In genomic region chr14:93073833-93074769, GRCh38 we compare ENCODE assay signal across 10 cellular contexts. TPM values are rescaled to one million over a fixed set of nuclear protein-coding genes. Genes with fewer than 3 reads are reported as not detected.
DNase-seq lines count a peak whose midpoint lies in the region; ATAC-seq, FAIRE-seq and TF ChIP-seq lines count a peak whose summit lies in the region.
"Had no signal": no experiment of that assay in that cellular context is flagged by ENCODE, and none has a peak within 500 bp of the region (broad histone marks: within the 10 kb centered on the region; RNA-seq: fewer than 3 reads in every experiment).

No MANE protein-coding gene starts in this region.

- peak; percentile 30 to 39 for ATAC-seq in activated T-cell treated with anti-CD3 and anti-CD28 coated beads, Interleukin-2, amount 50 U/mL, for 72 hours (replicated peaks in 1 of 2)

- peaks cover 51% of the 10 kb centered on the region for H3K4me1 Mint-ChIP-seq in activated T-cell treated with anti-CD3 and anti-CD28 coated beads, Interleukin-2, amount 50 U/mL, for 72 hours (ENCODE audit: low read depth)
- H3K4me1 Mint-ChIP-seq in activated naive CD8-positive, alpha-beta T cell (ENCODE audit: low read depth): peaks cover 76% of the 10 kb centered on the region

- no peaks in the 10 kb centered on the region for H3K36me3 Mint-ChIP-seq in activated T-cell treated with anti-CD3 and anti-CD28 coated beads, Interleukin-2, amount 50 U/mL, for 72 hours (ENCODE audit: insufficient read depth in 2 of 2)
- H3K36me3 Mint-ChIP-seq in activated naive CD8-positive, alpha-beta T cell: no peaks in the 10 kb centered on the region

- H3K27me3 Mint-ChIP-seq in activated T-cell treated with anti-CD3 and anti-CD28 coated beads, Interleukin-2, amount 50 U/mL, for 72 hours (ENCODE audit: low read depth): no peaks in the 10 kb centered on the region
- no peaks in the 10 kb centered on the region for H3K27me3 Mint-ChIP-seq in activated naive CD8-positive, alpha-beta T cell

- H3K36me3 ChIP-seq in vagina: no peaks in the 10 kb centered on the region

- FAIRE-seq in D721Med (lab: Jason Lieb, UNC): no peak

- no peak for TF ChIP-seq CTCF in vagina (IDR thresholded peaks at IDR 0.05)
- TF ChIP-seq CTCF in D721Med (IDR thresholded peaks at IDR 0.05; ENCODE audit: insufficient read depth, missing control alignments): no peak

- H3K9me3 ChIP-seq in vagina: no peaks in the 10 kb centered on the region

- H3K27ac Mint-ChIP-seq in activated T-cell treated with anti-CD3 and anti-CD28 coated beads, Interleukin-2, amount 50 U/mL, for 72 hours: peak overlapping the region; percentile 63
- H3K27ac Mint-ChIP-seq in activated naive CD8-positive, alpha-beta T cell: peak overlapping the region; percentile 77

- H3K27ac ChIP-seq in vagina: peak overlapping the region; percentile 80
- H3K27ac ChIP-seq: C4-2B, parathyroid adenoma had no signal

- peaks cover 61% of the 10 kb centered on the region for H3K4me1 ChIP-seq in vagina
- H3K4me1 ChIP-seq: parathyroid adenoma had no signal

- H3K4me3 ChIP-seq in vagina: peak overlapping the region in 1 of 2 donors; percentile 19

- DNase-seq in activated T-cell treated with anti-CD3 and anti-CD28 coated beads, Interleukin-2, amount 50 U/mL, for 72 hours: no peak
- no peak for DNase-seq in activated T-cell treated with anti-CD3 and anti-CD28 coated beads, Interleukin-2, amount 50 U/mL, for 48 hours
- DNase-seq in iris pigment epithelial cell (ENCODE audit: low read depth) (peak; percentile 68), vagina (ENCODE audit: extremely low spot score in 2 of 2) (no peak), NCI-H2029 (lab: John Stamatoyannopoulos, UW) (no peak), occipital lobe (lab: John Stamatoyannopoulos, UW) (no peak), D721Med (ENCODE audit: insufficient read length, low spot score) (no peak)

- H3K9me3 Mint-ChIP-seq in activated T-cell treated with anti-CD3 and anti-CD28 coated beads, Interleukin-2, amount 50 U/mL, for 72 hours: no peaks in the 10 kb centered on the region
- no peaks in the 10 kb centered on the region for H3K9me3 Mint-ChIP-seq in activated naive CD8-positive, alpha-beta T cell (ENCODE audit: low read depth)

- no peak for TF ChIP-seq POLR2A in vagina (IDR thresholded peaks at IDR 0.05)

- intact Hi-C loops in vagina (cut with DNase I): no loop called here

- no peaks in the 10 kb centered on the region for H3K27me3 ChIP-seq in vagina

- H3K4me3 Mint-ChIP-seq in activated T-cell treated with anti-CD3 and anti-CD28 coated beads, Interleukin-2, amount 50 U/mL, for 72 hours: peak overlapping the region; percentile 62
- H3K4me3 Mint-ChIP-seq in activated naive CD8-positive, alpha-beta T cell: peak overlapping the region; percentile 71

RNA-seq across cellular contexts. Expression of gene ITPK1, which starts 41.6 kb away (rescaled TPM):
- total RNA-seq in activated T-cell treated with anti-CD3 and anti-CD28 coated beads, Interleukin-2, amount 50 U/mL, for 72 hours: 10 to 100 TPM; 53.4 to 61.8 TPM
- total RNA-seq in vagina (49.6 TPM), occipital lobe (24.3 TPM)
